In genomic region chr16:31074073-31074813, GRCh38 we compare ENCODE assay signal across 8 cellular contexts. TPM values are rescaled to one million over a fixed set of nuclear protein-coding genes. Genes with fewer than 3 reads are reported as not detected.
DNase-seq lines count a peak whose midpoint lies in the region; ATAC-seq, FAIRE-seq and TF ChIP-seq lines count a peak whose summit lies in the region.

TSS of gene ZNF646 (plus strand) at chr16:31074422. CDS start at chr16:31076325, 1,903 bp downstream.
TSS of gene ZNF668 (minus strand) at chr16:31074240. CDS start at chr16:31064459, 9,781 bp downstream.

- peak; percentile 75 for ATAC-seq in HG02759 (IDR thresholded peaks at IDR 0.05; ENCODE audit: unreplicated experiment)
- ATAC-seq in Right ventricle myocardium superior (ENCODE audit: poor library complexity), result peak; percentile 96
- ATAC-seq in pancreas, result peak; percentile 91 to 96 (median 93)

- FAIRE-seq in pancreas (lab: Jason Lieb, UNC), result peak; percentile 85

- DNase-seq in GM12865 (ENCODE audit: low read depth) (peak; percentile 100), NCI-H1417 (lab: John Stamatoyannopoulos, UW) (peak; percentile 94 to 99 (median 96)), SW 1271 (lab: John Stamatoyannopoulos, UW) (peak; percentile 95 to 99), Right ventricle myocardium superior (peak; percentile 99), pancreas (peak; percentile 90 to 99 (median 98)), tibial nerve (ENCODE audit: low spot score in 2 of 2) (peak; percentile 96)
- DNase-seq in activated naive CD8-positive, alpha-beta T cell treated with anti-CD3 and anti-CD28 coated beads, Interleukin-2, amount 50 U/mL, for 16 hours (ENCODE audit: low read depth, low spot score), result peak; percentile 95

- TF ChIP-seq CTCF in GM12865 (IDR thresholded peaks at IDR 0.05; ENCODE audit: insufficient read depth, low read depth, low read length, missing control alignments), result no peak
- no peak for TF ChIP-seq CTCF in pancreas (IDR thresholded peaks at IDR 0.05)
- TF ChIP-seq CTCF in tibial nerve (IDR thresholded peaks at IDR 0.05), result peak in 1 of 5 experiments; percentile 26

- TF ChIP-seq POLR2A in tibial nerve (IDR thresholded peaks at IDR 0.05), result peak; percentile 60 to 63

- no peaks in the 10 kb centered on the region for H3K27me3 ChIP-seq in pancreas
- H3K27me3 ChIP-seq in tibial nerve, result no peaks in the 10 kb centered on the region

- H3K9me3 ChIP-seq in pancreas (no peaks in the 10 kb centered on the region), tibial nerve (no peaks in the 10 kb centered on the region)

- intact Hi-C loops in Right ventricle myocardium superior (cut with DNase I), result no loop called here
- intact Hi-C loops in pancreas (cut with DNase I), result no loop called here

- 0% methylated on average over 47 to 48 of the region's 48 CpGs for WGBS in pancreas, 2 donors
- WGBS in tibial nerve, 2 donors, result 1% methylated on average over 45 to 48 of the region's 48 CpGs

- peak; percentile 86 to 90 for TF ChIP-seq EP300 in tibial nerve (IDR thresholded peaks at IDR 0.05)

- H3K4me1 ChIP-seq in pancreas (peaks cover 0 to 12% (median 5%) of the 10 kb centered on the region in 3 donors), tibial nerve (peaks cover 0 to 38% (median 19%) of the 10 kb centered on the region in 4 donors)

- H3K36me3 ChIP-seq in pancreas (peaks cover 0 to 28% (median 12%) of the 10 kb centered on the region in 3 donors), tibial nerve (peaks cover 0 to 34% (median 15%) of the 10 kb centered on the region in 3 donors)

- H3K4me3 ChIP-seq in GM12865 (ENCODE audit: low read depth, low read length) (peak within 1 kb of the TSS; percentile 83), pancreas (peak within 1 kb of the TSS; percentile 65 to 100 (median 90)), tibial nerve (peak within 1 kb of the TSS; percentile 88 to 100 (median 97))

- H3K27ac ChIP-seq in pancreas (peak within 1 kb of the TSS; percentile 56 to 90 (median 83)), tibial nerve (peak within 1 kb of the TSS; percentile 89 to 97 (median 96))

RNA-seq across cellular contexts. Expression of gene ZNF646, which starts in this region (rescaled TPM):
- total RNA-seq in Right ventricle myocardium superior (8.3 TPM), pancreas (10 to 100 TPM in 1 of 6 donors, 1 to 10 TPM in 5; 5.6 to 12.6 (median 7.0) TPM), tibial nerve (10 to 100 TPM; 13.4 to 22.5 (median 20.0) TPM)
- polyA plus RNA-seq in pancreas, result 10 to 100 TPM in 1 of 2 donors, 1 to 10 TPM in 1; 3.9 to 10.7 TPM

RNA-seq across cellular contexts. Expression of gene ZNF668, which starts in this region (rescaled TPM):
- total RNA-seq in Right ventricle myocardium superior, result 4.4 TPM
- 1 to 10 TPM; 1.5 to 5.5 (median 3.3) TPM for total RNA-seq in pancreas
- polyA plus RNA-seq in pancreas, result 1 to 10 TPM; 4.5 to 6.4 TPM
- 10 to 100 TPM; 15.5 to 20.3 (median 16.7) TPM for total RNA-seq in tibial nerve

Comparison
In these comparisons a context has a peak if more than half of its experiments do, and no peak if none do; other contexts are left out.
1. Peak in every context shown above with its lines: DNase-seq, ATAC-seq, H3K4me3 ChIP-seq and H3K27ac ChIP-seq.